In genomic region chr5:132459983-132460834, GRCh38 we compare ENCODE assay signal across 8 cellular contexts. TPM values are rescaled to one million over a fixed set of nuclear protein-coding genes. Genes with fewer than 3 reads are reported as not detected.
DNase-seq lines count a peak whose midpoint lies in the region; ATAC-seq and TF ChIP-seq lines count a peak whose summit lies in the region.

No MANE protein-coding gene starts in this region.

- H3K36me3 ChIP-seq in PC-9 (ENCODE audit: low read depth) (no peaks in the 10 kb centered on the region), subcutaneous abdominal adipose tissue (ENCODE audit: control insufficient read depth in 5 of 5, insufficient read depth in 5 of 5, low read length in 5 of 5) (peaks cover 0 to 7% (median 5%) of the 10 kb centered on the region in 5 donors), ascending aorta (peaks cover 0 to 21% of the 10 kb centered on the region in 2 donors)

- POLR2A ChIA-PET in PC-9 (lab: Charles Lee; ENCODE audit: unreplicated experiment) = interaction anchor here (0.7 to 1.4 kb wide), 2 partner anchors 33 to 35 kb away, joined by 3 read pairs; no protein-coding TSS in a partner anchor

- TF ChIP-seq CTCF in PC-9 (conservative IDR thresholded peaks at IDR 0.05) (no peak), ascending aorta (IDR thresholded peaks at IDR 0.05) (no peak)

- no peak overlapping the region for H3K4me3 ChIP-seq in PC-9
- no peak overlapping the region for H3K4me3 ChIP-seq in subcutaneous abdominal adipose tissue (ENCODE audit: low read depth in 1 of 5, low read length in 5 of 5)
- H3K4me3 ChIP-seq in ascending aorta = no peak overlapping the region

- peaks cover 42% of the 10 kb centered on the region for H3K36me3 Mint-ChIP-seq in activated T-cell treated with anti-CD3 and anti-CD28 coated beads, Interleukin-2, amount 50 U/mL, for 24 hours (ENCODE audit: low read depth)

- peak; percentile 20 for DNase-seq in activated T-cell treated with anti-CD3 and anti-CD28 coated beads, Interleukin-2, amount 50 U/mL, for 24 hours
- no peak for DNase-seq in activated T-cell treated with anti-CD3 and anti-CD28 coated beads for 4 hours
- no peak for DNase-seq in PC-9
- DNase-seq in ascending aorta (ENCODE audit: low spot score in 2 of 2) = no peak

- H3K4me3 Mint-ChIP-seq in activated T-cell treated with anti-CD3 and anti-CD28 coated beads, Interleukin-2, amount 50 U/mL, for 24 hours = no peak overlapping the region

- H3K27me3 ChIP-seq in PC-9 (ENCODE audit: insufficient read depth, low read depth) (no peaks in the 10 kb centered on the region), subcutaneous abdominal adipose tissue (ENCODE audit: control insufficient read depth in 5 of 5, insufficient read depth in 4 of 5, low read length in 5 of 5) (no peaks in the 10 kb centered on the region), ascending aorta (no peaks in the 10 kb centered on the region)

- BruUV-seq in PC-9 (replicated peaks; lab: Mats Ljungman, UMichigan) = no TSS peak

- H2AFZ ChIP-seq in PC-9 = no peak overlapping the region

- H3K27ac Mint-ChIP-seq in activated T-cell treated with anti-CD3 and anti-CD28 coated beads, Interleukin-2, amount 50 U/mL, for 24 hours = peak overlapping the region; percentile 95

- intact Hi-C loops in PC-9 (cut with micrococcal nuclease; ENCODE audit: unreplicated experiment) (no loop called here), ascending aorta (cut with DNase I) (no loop called here)

- H3K27me3 Mint-ChIP-seq in activated T-cell treated with anti-CD3 and anti-CD28 coated beads, Interleukin-2, amount 50 U/mL, for 24 hours = no peaks in the 10 kb centered on the region

- H3K4me1 Mint-ChIP-seq in activated T-cell treated with anti-CD3 and anti-CD28 coated beads, Interleukin-2, amount 50 U/mL, for 24 hours (ENCODE audit: low read depth) = peaks cover 89% of the 10 kb centered on the region

- ATAC-seq in esophagus mucosa = peak; percentile 56
- no peak for ATAC-seq in GM19397 (IDR thresholded peaks at IDR 0.05; ENCODE audit: unreplicated experiment)
- ATAC-seq in GM19455 (IDR thresholded peaks at IDR 0.05; ENCODE audit: unreplicated experiment) = no peak

- no peak overlapping the region for H3K9ac ChIP-seq in subcutaneous abdominal adipose tissue (ENCODE audit: low read length in 5 of 5)

- peak overlapping the region; percentile 70; the same call in 1 of the 2 replicates for H3K27ac ChIP-seq in PC-9
- peak overlapping the region; percentile 79 for H3K27ac ChIP-seq in subcutaneous abdominal adipose tissue (ENCODE audit: low read depth, low read length)
- no peak overlapping the region for H3K27ac ChIP-seq in ascending aorta

- H3K4me1 ChIP-seq in PC-9 (replicated peaks; ENCODE audit: insufficient read depth) (peaks cover 43% of the 10 kb centered on the region), subcutaneous abdominal adipose tissue (ENCODE audit: control insufficient read depth in 5 of 5, insufficient read depth in 5 of 5, low read length in 5 of 5) (peaks cover 19 to 92% (median 74%) of the 10 kb centered on the region in 5 donors), ascending aorta (peaks cover 0 to 7% of the 10 kb centered on the region in 2 donors)

- no peaks in the 10 kb centered on the region for H3K9me3 Mint-ChIP-seq in activated T-cell treated with anti-CD3 and anti-CD28 coated beads, Interleukin-2, amount 50 U/mL, for 24 hours

- H3K79me2 ChIP-seq in PC-9 (ENCODE audit: low read depth) = no peaks in the 10 kb centered on the region

- H3K4me2 ChIP-seq in PC-9 = no peak overlapping the region

- H3K9me2 ChIP-seq in PC-9 (ENCODE audit: insufficient read depth) = no peaks in the 10 kb centered on the region

- CTCF ChIA-PET in PC-9 (lab: Charles Lee) = interaction anchor here (0.6 kb wide), 1 partner anchor 372 kb away, joined by 3 read pairs; no protein-coding TSS in a partner anchor

- H4K20me1 ChIP-seq in PC-9 (ENCODE audit: insufficient read depth) = no peaks in the 10 kb centered on the region

- peaks cover 14% of the 10 kb centered on the region for H3F3A ChIP-seq in PC-9 (ENCODE audit: insufficient read depth, low read depth)

- H3K9me3 ChIP-seq in PC-9 (ENCODE audit: insufficient read depth, low read depth) = no peaks in the 10 kb centered on the region
- no peaks in the 10 kb centered on the region for H3K9me3 ChIP-seq in subcutaneous abdominal adipose tissue (ENCODE audit: control insufficient read depth in 5 of 5, low read length in 5 of 5)
- no peaks in the 10 kb centered on the region for H3K9me3 ChIP-seq in ascending aorta

RNA-seq across cellular contexts. Expression of gene IRF1, which starts 30.4 kb away (rescaled TPM):
- total RNA-seq in PC-9 (2021) (27.1 and 38.9 TPM in 2 replicates), esophagus mucosa (9.1 TPM), ascending aorta (57.7 TPM)

Comparison
In these comparisons a context has a peak if more than half of its experiments do, and no peak if none do; other contexts are left out.
1. H3K27ac ChIP-seq: peak in PC-9 (single experiment) and subcutaneous abdominal adipose tissue (single experiment); none in ascending aorta (0 of 2).